Comparison of ENCODE assay signal across 23 cellular contexts in the genomic region with DNA sequence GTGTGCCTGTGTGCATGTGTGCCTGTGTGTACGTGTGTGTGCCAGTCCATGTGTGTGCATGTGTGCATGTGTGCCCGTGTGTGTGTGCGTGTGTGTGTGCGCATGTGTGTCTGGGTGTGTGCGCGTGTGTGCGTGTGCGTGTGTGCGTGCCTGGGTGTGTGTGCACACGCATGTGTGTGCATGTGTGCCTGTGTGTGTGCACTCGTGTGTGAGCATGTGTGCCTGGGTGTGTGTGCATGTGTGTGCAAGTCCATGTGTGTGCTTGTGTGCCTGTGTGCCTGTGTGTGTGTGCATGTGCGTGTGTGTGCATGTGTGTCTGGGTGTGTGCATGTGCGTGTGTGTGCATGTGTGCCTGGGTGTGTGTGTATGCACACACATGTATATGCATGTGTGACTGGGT.
"Had no signal": no experiment of that assay in that cellular context is flagged by ENCODE, and none has a peak within 500 bp of the region (broad histone marks: within the 10 kb centered on the region; RNA-seq: fewer than 3 reads in every experiment).

No MANE protein-coding gene starts in this region.

- H3K4me3 Mint-ChIP-seq: activated naive CD4-positive, alpha-beta T cell treated with anti-CD3 and anti-CD28 coated beads, Interleukin-2, amount 10 ng/mL, durations not matched to agents 7 days and 5 days; activated T-cell treated with anti-CD3 and anti-CD28 coated beads, Interleukin-2, amount 50 U/mL, for 72 hours; natural killer cell; stimulated activated memory B cell treated with anti-CD40 and anti-IgM and Interleukin-4, amounts not matched to agents 10 μg/mL and 1 μg/mL and 100 μg/mL, for 72 hours; T-cell; T-helper 2 cell treated with Interferon-gamma antibody and Interleukin-4, amounts not matched to agents 5 μg/mL and 100 μg/mL, for 36 hours had no signal

- H3K27me3 ChIP-seq: brain microvascular endothelial cell, gastroesophageal sphincter had no signal

- DNase-seq: activated CD4-positive, alpha-beta T cell treated with anti-CD3 and anti-CD28 coated beads, Interleukin-2, amount 50 U/mL, for 4 hours; activated effector memory CD4-positive, alpha-beta T cell treated with Interleukin-2 at 50 U/mL for 16 hours; activated naive CD4-positive, alpha-beta T cell treated with anti-CD3 and anti-CD28 coated beads, Interleukin-2, amount 10 ng/mL, durations not matched to agents 7 days and 5 days; activated T-cell treated with anti-CD3 and anti-CD28 coated beads, Interleukin-2, amount 50 U/mL, for 72 hours; brain microvascular endothelial cell; caudate nucleus; dermis blood vessel endothelial cell; effector memory CD4-positive, alpha-beta T cell; esophagus squamous epithelium; hypothalamus; midbrain; natural killer cell; nucleus accumbens; small intestine; stomach; transverse colon had no signal

- FAIRE-seq: small intestine had no signal

- H3K9me3 ChIP-seq: esophagus squamous epithelium, gastroesophageal sphincter, stomach, suprapubic skin, transverse colon had no signal

- H3K4me1 Mint-ChIP-seq: stimulated activated memory B cell treated with anti-CD40 and anti-IgM and Interleukin-4, amounts not matched to agents 10 μg/mL and 1 μg/mL and 100 μg/mL, for 72 hours had no signal

- H3K4me3 ChIP-seq: esophagus squamous epithelium, gastroesophageal sphincter, stomach, suprapubic skin, transverse colon had no signal

- H3K9me3 Mint-ChIP-seq: natural killer cell, T-cell had no signal

- H3K27ac ChIP-seq: brain microvascular endothelial cell, esophagus squamous epithelium, gastroesophageal sphincter, stomach, suprapubic skin, transverse colon, VCaP had no signal

- H3K27ac Mint-ChIP-seq: activated naive CD4-positive, alpha-beta T cell treated with anti-CD3 and anti-CD28 coated beads, Interleukin-2, amount 10 ng/mL, durations not matched to agents 7 days and 5 days; activated T-cell treated with anti-CD3 and anti-CD28 coated beads, Interleukin-2, amount 50 U/mL, for 72 hours; natural killer cell; stimulated activated memory B cell treated with anti-CD40 and anti-IgM and Interleukin-4, amounts not matched to agents 10 μg/mL and 1 μg/mL and 100 μg/mL, for 72 hours; T-cell; T-helper 2 cell treated with Interferon-gamma antibody and Interleukin-4, amounts not matched to agents 5 μg/mL and 100 μg/mL, for 36 hours had no signal

- H3K36me3 Mint-ChIP-seq: activated naive CD4-positive, alpha-beta T cell treated with anti-CD3 and anti-CD28 coated beads, Interleukin-2, amount 10 ng/mL, durations not matched to agents 7 days and 5 days; natural killer cell; stimulated activated memory B cell treated with anti-CD40 and anti-IgM and Interleukin-4, amounts not matched to agents 10 μg/mL and 1 μg/mL and 100 μg/mL, for 72 hours; T-cell had no signal

- H3K36me3 ChIP-seq: brain microvascular endothelial cell, esophagus squamous epithelium, gastroesophageal sphincter, stomach, suprapubic skin, transverse colon had no signal

- ATAC-seq: activated T-cell treated with anti-CD3 and anti-CD28 coated beads, Interleukin-2, amount 50 U/mL, for 72 hours; gastroesophageal sphincter; sciatic nerve; stimulated activated memory B cell treated with anti-CD40 and anti-IgM and Interleukin-4, amounts not matched to agents 10 μg/mL and 1 μg/mL and 100 μg/mL, for 72 hours; T-cell had no signal
